9 cellular contexts compared by ENCODE assay signal in the genomic region with DNA sequence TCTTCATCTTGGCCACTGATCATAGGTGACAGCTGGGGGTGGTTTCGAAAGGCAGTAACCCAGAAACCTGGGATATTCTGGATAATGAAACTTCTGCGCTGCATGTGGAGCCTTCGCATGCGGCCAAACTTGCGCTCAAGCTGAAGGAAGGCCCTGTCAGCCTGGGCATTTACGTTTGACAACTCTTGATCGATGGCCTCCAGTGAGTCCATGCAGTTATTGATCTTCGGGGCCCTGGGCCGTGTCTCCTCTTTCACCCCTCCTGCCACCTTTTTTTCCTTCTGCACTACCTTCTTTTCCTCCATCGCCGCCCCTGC. TPM values are rescaled to one million over a fixed set of nuclear protein-coding genes. Genes with fewer than 3 reads are reported as not detected.
DNase-seq lines count a peak whose midpoint lies in the region; ATAC-seq and TF ChIP-seq lines count a peak whose summit lies in the region.
"Had no signal": no experiment of that assay in that cellular context is flagged by ENCODE, and none has a peak within 500 bp of the region (broad histone marks: within the 10 kb centered on the region; RNA-seq: fewer than 3 reads in every experiment).

No MANE protein-coding gene starts in this region.

- POLR2A ChIA-PET in AG04450 (lab: Yijun Ruan, JAX): interaction anchor here (1.0 to 1.9 kb wide), 3 partner anchors 15 to 35 kb away, joined by 3 to 15 read pairs (median 4); no protein-coding TSS in a partner anchor

- no peaks in the 10 kb centered on the region for H3K36me3 Mint-ChIP-seq in endodermal cell (ENCODE audit: low read depth)
- H3K36me3 Mint-ChIP-seq in neural progenitor cell: peaks cover 25% of the 10 kb centered on the region

- no peak overlapping the region for H3K27ac Mint-ChIP-seq in endodermal cell
- H3K27ac Mint-ChIP-seq in neural progenitor cell: no peak overlapping the region
- H3K27ac Mint-ChIP-seq: activated CD4-positive, alpha-beta memory T cell treated with anti-CD3 and anti-CD28 coated beads for 36 hours had no signal

- CTCF ChIA-PET in AG04450 (lab: Charles Lee): interaction anchor here (1.1 to 4.7 kb wide), 6 partner anchors 8 to 35 kb away, joined by 3 to 45 read pairs (median 8); no protein-coding TSS in a partner anchor

- H3K27me3 ChIP-seq in AG04450 (ENCODE audit: control insufficient read depth, insufficient read depth, low read length) (no peaks in the 10 kb centered on the region), endodermal cell (ENCODE audit: control insufficient read depth, insufficient read depth, low read length, poor library complexity, severe bottlenecking) (no peaks in the 10 kb centered on the region), neural progenitor cell (no peaks in the 10 kb centered on the region)

- H3K9ac ChIP-seq in endodermal cell (ENCODE audit: extremely low read depth, low read length, poor library complexity, severe bottlenecking): peak overlapping the region; percentile 95
- H3K9ac ChIP-seq in neural progenitor cell: peak overlapping the region; percentile 75

- peaks cover 62% of the 10 kb centered on the region for H3K79me2 ChIP-seq in neural progenitor cell (ENCODE audit: low read depth)

- H3K9me3 ChIP-seq in AG04450 (ENCODE audit: control insufficient read depth, insufficient read depth, low read length) (peaks cover 5% of the 10 kb centered on the region; the same call in 1 of the 2 replicates), endodermal cell (ENCODE audit: control insufficient read depth, low read length) (no peaks in the 10 kb centered on the region), neural progenitor cell (ENCODE audit: low read depth) (no peaks in the 10 kb centered on the region)

- peaks cover 13% of the 10 kb centered on the region for H4K20me1 ChIP-seq in neural progenitor cell (ENCODE audit: low read depth)

- H2AFZ ChIP-seq in neural progenitor cell (replicated peaks): peak overlapping the region; percentile 66

- peak overlapping the region; percentile 97 for H3K4me3 ChIP-seq in AG04450 (ENCODE audit: low read depth, low read length)
- H3K4me3 ChIP-seq in LNCaP clone FGC (ENCODE audit: low read depth, low read length): peak overlapping the region; percentile 99
- peak overlapping the region; percentile 81 for H3K4me3 ChIP-seq in endodermal cell (ENCODE audit: low read length)
- peak overlapping the region; percentile 61 for H3K4me3 ChIP-seq in neural progenitor cell

- H3K4me3 Mint-ChIP-seq in endodermal cell (no peak overlapping the region), neural progenitor cell (no peak overlapping the region)
- H3K4me3 Mint-ChIP-seq: activated CD4-positive, alpha-beta memory T cell treated with anti-CD3 and anti-CD28 coated beads for 36 hours had no signal

- TF ChIP-seq CTCF in AG04450 (IDR thresholded peaks at IDR 0.05; ENCODE audit: low read depth, low read length): no peak
- TF ChIP-seq CTCF in LNCaP clone FGC (IDR thresholded peaks at IDR 0.05; ENCODE audit: control insufficient read depth, extremely low read depth, insufficient read depth): no peak
- no peak for TF ChIP-seq CTCF in endodermal cell (conservative IDR thresholded peaks at IDR 0.05)
- no peak for TF ChIP-seq CTCF in neural progenitor cell (IDR thresholded peaks at IDR 0.05)

- peaks cover 9% of the 10 kb centered on the region for H3K36me3 ChIP-seq in endodermal cell (ENCODE audit: control insufficient read depth, insufficient read depth, low read length)
- no peaks in the 10 kb centered on the region for H3K36me3 ChIP-seq in neural progenitor cell

- H3K4me1 Mint-ChIP-seq in endodermal cell (peaks cover 29% of the 10 kb centered on the region), neural progenitor cell (peaks cover 47% of the 10 kb centered on the region)

- H3K27ac ChIP-seq in AG04450 (ENCODE audit: low read depth, low read length) (no peak overlapping the region), endodermal cell (ENCODE audit: low read depth, low read length) (no peak overlapping the region), neural progenitor cell (no peak overlapping the region)

- H3K9me3 Mint-ChIP-seq in endodermal cell (no peaks in the 10 kb centered on the region), neural progenitor cell (no peaks in the 10 kb centered on the region)
- H3K9me3 Mint-ChIP-seq: activated CD4-positive, alpha-beta memory T cell treated with anti-CD3 and anti-CD28 coated beads for 36 hours had no signal

- peak overlapping the region; percentile 91 for H3K4me2 ChIP-seq in neural progenitor cell

- peaks cover 15% of the 10 kb centered on the region for H3F3A ChIP-seq in neural progenitor cell (ENCODE audit: low read depth)

- H3K27me3 Mint-ChIP-seq in endodermal cell (ENCODE audit: insufficient read depth) (no peaks in the 10 kb centered on the region), neural progenitor cell (ENCODE audit: insufficient read depth, low read depth) (peaks cover 2% of the 10 kb centered on the region)
- H3K27me3 Mint-ChIP-seq: activated CD4-positive, alpha-beta memory T cell treated with anti-CD3 and anti-CD28 coated beads for 36 hours had no signal

- DNase-seq in AG04450 (ENCODE audit: low read depth, low spot score): no peak
- DNase-seq in LNCaP clone FGC (ENCODE audit: low read depth): no peak
- no peak for DNase-seq in endodermal cell
- no peak for DNase-seq in neural progenitor cell (ENCODE audit: low spot score)
- DNase-seq in NCI-H187 treated with DMSO at 0.1 percent for 48 hours (lab: John Stamatoyannopoulos, UW): no peak
- DNase-seq in NCI-H1694 (lab: John Stamatoyannopoulos, UW): no peak

- WGBS in endodermal cell (ENCODE audit: insufficient coverage in 1 of 2, insufficient read length in 1 of 2), 2 experiments: 56 to 65% methylated on average over 11 of the region's 11 CpGs

- H3K4me1 ChIP-seq in endodermal cell (ENCODE audit: control insufficient read depth, insufficient read depth, low read length) (peaks cover 13% of the 10 kb centered on the region), neural progenitor cell (peaks cover 40% of the 10 kb centered on the region)

- ATAC-seq in GM19397 (IDR thresholded peaks at IDR 0.05; ENCODE audit: unreplicated experiment) (no peak), HG03175 (IDR thresholded peaks at IDR 0.05; ENCODE audit: unreplicated experiment) (no peak)

RNA-seq across cellular contexts. Expression of gene TSPYL4, which starts 0.7 kb away (rescaled TPM):
- polyA plus RNA-seq in AG04450 (2011; rRNA removed): 22.0 and 25.1 TPM in 2 replicates
- polyA minus RNA-seq in AG04450 (2011; rRNA and poly(A)+ RNA removed): 22.9 and 25.9 TPM in 2 replicates
- total RNA-seq in endodermal cell (10 to 100 TPM; 27.1 to 27.2 TPM), neural progenitor cell (ENCODE audit: low replicate concordance) (32.2 and 34.2 TPM in 2 replicates)
- polyA plus RNA-seq in endodermal cell (2013, experiment 1 of 2): 43.8 TPM
- 40.6 TPM for polyA plus RNA-seq in endodermal cell (2013, experiment 2 of 2)

RNA-seq across cellular contexts. Expression of gene TSPYL1, which starts 26.6 kb away (rescaled TPM):
- polyA plus RNA-seq in AG04450 (2011; rRNA removed): 65.9 and 71.9 TPM in 2 replicates
- polyA minus RNA-seq in AG04450 (2011; rRNA and poly(A)+ RNA removed): 100 and 123 TPM in 2 replicates
- total RNA-seq in endodermal cell: 10 to 100 TPM; 73.4 to 80.6 TPM
- polyA plus RNA-seq in endodermal cell (2013, experiment 1 of 2): 50.7 TPM
- polyA plus RNA-seq in endodermal cell (2013, experiment 2 of 2): 50.3 TPM
- total RNA-seq in neural progenitor cell (ENCODE audit: low replicate concordance): 63.0 and 64.9 TPM in 2 replicates
